10 cellular contexts compared by ENCODE assay signal in genomic region chr11:11856638-11857037, GRCh38. TPM values are rescaled to one million over a fixed set of nuclear protein-coding genes. Genes with fewer than 3 reads are reported as not detected.
DNase-seq lines count a peak whose midpoint lies in the region; ATAC-seq and TF ChIP-seq lines count a peak whose summit lies in the region.
"Had no signal": no experiment of that assay in that cellular context is flagged by ENCODE, and none has a peak within 500 bp of the region (broad histone marks: within the 10 kb centered on the region; RNA-seq: fewer than 3 reads in every experiment).

No MANE protein-coding gene starts in this region.

- no peaks in the 10 kb centered on the region for H3K9me3 Mint-ChIP-seq in activated T-cell treated with anti-CD3 and anti-CD28 coated beads, Interleukin-2, amount 50 U/mL, for 24 hours
- H3K9me3 Mint-ChIP-seq in chondrocyte (ENCODE audit: low read depth) (no peaks in the 10 kb centered on the region), type B pancreatic cell (no peaks in the 10 kb centered on the region)
- H3K9me3 Mint-ChIP-seq in stimulated activated memory B cell treated with anti-CD40 and anti-IgM and Interleukin-4, amounts not matched to agents 10 μg/mL and 1 μg/mL and 100 μg/mL, for 72 hours, result no peaks in the 10 kb centered on the region

- no peak overlapping the region for H3K4me3 Mint-ChIP-seq in activated T-cell treated with anti-CD3 and anti-CD28 coated beads, Interleukin-2, amount 50 U/mL, for 24 hours
- no peak overlapping the region for H3K4me3 Mint-ChIP-seq in chondrocyte (ENCODE audit: unreplicated experiment)
- no peak overlapping the region for H3K4me3 Mint-ChIP-seq in stimulated activated memory B cell treated with anti-CD40 and anti-IgM and Interleukin-4, amounts not matched to agents 10 μg/mL and 1 μg/mL and 100 μg/mL, for 72 hours
- H3K4me3 Mint-ChIP-seq in type B pancreatic cell, result no peak overlapping the region

- peak overlapping the region; percentile 29 for H3K27ac Mint-ChIP-seq in activated T-cell treated with anti-CD3 and anti-CD28 coated beads, Interleukin-2, amount 50 U/mL, for 24 hours
- H3K27ac Mint-ChIP-seq in chondrocyte (ENCODE audit: unreplicated experiment), result peak overlapping the region; percentile 42
- no peak overlapping the region for H3K27ac Mint-ChIP-seq in stimulated activated memory B cell treated with anti-CD40 and anti-IgM and Interleukin-4, amounts not matched to agents 10 μg/mL and 1 μg/mL and 100 μg/mL, for 72 hours
- H3K27ac Mint-ChIP-seq in type B pancreatic cell, result no peak overlapping the region

- TF ChIP-seq CTCF in chondrocyte (IDR thresholded peaks at IDR 0.05) (no peak), type B pancreatic cell (conservative IDR thresholded peaks at IDR 0.05) (no peak)

- in situ Hi-C loops in KBM-7 (cut with MboI; ENCODE audit: low pct_unique_long_range_greater_than_20kb, low sequenced_read_pairs), result no loop called here

- DNase-seq in activated T-cell treated with anti-CD3 and anti-CD28 coated beads, Interleukin-2, amount 50 U/mL, for 24 hours, result no peak
- no peak for DNase-seq in activated T-cell treated with anti-CD3 and anti-CD28 coated beads, Interleukin-2, amount 50 U/mL, for 48 hours
- DNase-seq in KBM-7 (peak; percentile 41), chondrocyte (ENCODE audit: low spot score) (no peak), type B pancreatic cell (ENCODE audit: extremely low spot score, unreplicated experiment) (no peak), NCI-H345 (lab: John Stamatoyannopoulos, UW) (no peak)
- DNase-seq: NCI-H1092, thyroid gland had no signal

- H3K27me3 Mint-ChIP-seq in activated T-cell treated with anti-CD3 and anti-CD28 coated beads, Interleukin-2, amount 50 U/mL, for 24 hours, result no peaks in the 10 kb centered on the region
- H3K27me3 Mint-ChIP-seq in chondrocyte (ENCODE audit: low read depth) (no peaks in the 10 kb centered on the region), type B pancreatic cell (no peaks in the 10 kb centered on the region)
- no peaks in the 10 kb centered on the region for H3K27me3 Mint-ChIP-seq in stimulated activated memory B cell treated with anti-CD40 and anti-IgM and Interleukin-4, amounts not matched to agents 10 μg/mL and 1 μg/mL and 100 μg/mL, for 72 hours

- peaks cover 70% of the 10 kb centered on the region for H3K4me1 Mint-ChIP-seq in activated T-cell treated with anti-CD3 and anti-CD28 coated beads, Interleukin-2, amount 50 U/mL, for 24 hours (ENCODE audit: low read depth)
- H3K4me1 Mint-ChIP-seq in chondrocyte (ENCODE audit: low read depth), result peaks cover 35% of the 10 kb centered on the region
- peaks cover 60% of the 10 kb centered on the region for H3K4me1 Mint-ChIP-seq in stimulated activated memory B cell treated with anti-CD40 and anti-IgM and Interleukin-4, amounts not matched to agents 10 μg/mL and 1 μg/mL and 100 μg/mL, for 72 hours
- H3K4me1 Mint-ChIP-seq in type B pancreatic cell (ENCODE audit: unreplicated experiment), result peaks cover 11% of the 10 kb centered on the region

- H3K36me3 Mint-ChIP-seq in activated T-cell treated with anti-CD3 and anti-CD28 coated beads, Interleukin-2, amount 50 U/mL, for 24 hours (ENCODE audit: low read depth), result peaks cover 2% of the 10 kb centered on the region
- H3K36me3 Mint-ChIP-seq in chondrocyte (ENCODE audit: low read depth) (no peaks in the 10 kb centered on the region), type B pancreatic cell (peaks cover 12% of the 10 kb centered on the region)
- H3K36me3 Mint-ChIP-seq in stimulated activated memory B cell treated with anti-CD40 and anti-IgM and Interleukin-4, amounts not matched to agents 10 μg/mL and 1 μg/mL and 100 μg/mL, for 72 hours, result peaks cover 6% of the 10 kb centered on the region

- peak; percentile 64 for ATAC-seq in stimulated activated memory B cell treated with anti-CD40 and anti-IgM and Interleukin-4, amounts not matched to agents 10 μg/mL and 1 μg/mL and 100 μg/mL, for 72 hours
- ATAC-seq in HG02840 (IDR thresholded peaks at IDR 0.05; ENCODE audit: low FRiP score, unreplicated experiment), result no peak

RNA-seq across cellular contexts. Expression of gene USP47, which starts 14.9 kb away (rescaled TPM):
- 44.4 to 54.8 TPM (median 47.8 TPM) in 3 replicates for total RNA-seq in chondrocyte
- 46.3 and 54.4 TPM in 2 replicates for total RNA-seq in type B pancreatic cell (ENCODE audit: low replicate concordance)

Comparison
In these comparisons a context has a peak if more than half of its experiments do, and no peak if none do; other contexts are left out.
1. H3K27ac Mint-ChIP-seq: peak in activated T-cell treated with anti-CD3 and anti-CD28 coated beads, Interleukin-2, amount 50 U/mL, for 24 hours (single experiment) and chondrocyte (single experiment); none in stimulated activated memory B cell treated with anti-CD40 and anti-IgM and Interleukin-4, amounts not matched to agents 10 μg/mL and 1 μg/mL and 100 μg/mL, for 72 hours (single experiment) and type B pancreatic cell (single experiment).